In the genomic region with DNA sequence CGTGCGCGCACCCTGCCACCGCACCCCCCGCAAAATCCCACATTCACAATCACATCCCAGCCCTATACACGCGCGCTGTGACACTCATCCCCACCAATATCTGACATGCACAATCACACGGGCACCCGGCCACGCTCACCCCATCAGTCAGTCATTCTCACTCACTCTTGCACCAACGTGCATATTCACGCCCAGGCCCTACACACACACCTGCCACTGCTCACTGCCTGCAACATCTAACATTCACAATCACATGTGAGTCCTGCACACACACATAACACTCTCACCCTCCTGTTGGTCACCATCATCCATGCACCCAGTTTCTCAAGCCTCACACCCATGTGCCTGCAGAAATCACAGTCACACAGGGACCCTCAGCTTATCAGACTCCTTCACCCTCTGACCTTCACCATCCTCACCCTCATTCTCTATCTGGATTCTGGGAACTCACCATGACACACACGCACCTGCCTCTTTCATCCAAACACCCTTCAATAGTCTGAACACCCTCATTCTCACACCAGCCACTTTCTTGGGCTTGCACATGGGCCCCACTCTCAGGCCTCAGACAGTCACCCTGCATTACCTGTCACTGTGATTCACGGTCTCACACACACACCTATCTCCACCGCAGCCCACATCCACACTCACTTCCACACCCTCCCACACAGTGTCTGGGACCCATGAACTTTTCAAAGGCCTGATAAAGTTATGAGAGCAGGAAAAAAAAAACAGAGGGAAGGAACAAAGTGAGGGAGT, we compare ENCODE assay signal across 8 cellular contexts. TPM values are rescaled to one million over a fixed set of nuclear protein-coding genes. Genes with fewer than 3 reads are reported as not detected.
DNase-seq lines count a peak whose midpoint lies in the region; ATAC-seq, FAIRE-seq and TF ChIP-seq lines count a peak whose summit lies in the region.

No MANE protein-coding gene starts in this region.

- ATAC-seq in left cardiac atrium: no peak

- H3K9me3 ChIP-seq in left ventricle myocardium inferior (replicated peaks): no peaks in the 10 kb centered on the region
- H3K9me3 ChIP-seq in kidney (ENCODE audit: control insufficient read depth in 1 of 2, low read length in 2 of 2): no peaks in the 10 kb centered on the region
- no peaks in the 10 kb centered on the region for H3K9me3 ChIP-seq in thymus (ENCODE audit: control insufficient read depth)

- peaks cover 11% of the 10 kb centered on the region for H3K4me1 ChIP-seq in left ventricle myocardium inferior
- H3K4me1 ChIP-seq in kidney (ENCODE audit: control insufficient read depth in 1 of 2, insufficient read depth in 1 of 2, low read depth in 1 of 2, low read length in 2 of 2): peaks cover 0 to 7% of the 10 kb centered on the region in 2 donors
- H3K4me1 ChIP-seq in thymus (ENCODE audit: control insufficient read depth, insufficient read depth, low read length): no peaks in the 10 kb centered on the region

- peaks cover 5% of the 10 kb centered on the region for H3K36me3 Mint-ChIP-seq in activated T-helper 1 cell treated with anti-CD3 and anti-CD28 coated beads, Interleukin-12 subunit alpha, Interleukin-12 subunit beta, Interleukin-2, Interleukin-4 antibody, amounts not matched to agents 30 ng/mL and 10 ng/mL and 1 ng/mL, durations not matched to agents 14 hours and 24 hours and 36 hours (ENCODE audit: low read depth)

- H3K4me3 ChIP-seq in left ventricle myocardium inferior: peak overlapping the region; percentile 49
- peak overlapping the region; percentile 31 to 34 for H3K4me3 ChIP-seq in kidney (ENCODE audit: low read length in 2 of 2)
- H3K4me3 ChIP-seq in thymus (ENCODE audit: low read length): peak overlapping the region; percentile 34

- intact Hi-C loops in left ventricle myocardium inferior (cut with micrococcal nuclease): no loop called here
- intact Hi-C loops in left cardiac atrium (cut with DNase I): no loop called here
- intact Hi-C loops in activated T-helper 1 cell treated with anti-CD3 and anti-CD28 coated beads, Interleukin-12 subunit alpha, Interleukin-12 subunit beta, Interleukin-2, Interleukin-4 antibody, amounts not matched to agents 30 ng/mL and 10 ng/mL and 1 ng/mL, durations not matched to agents 14 hours and 24 hours and 36 hours (cut with micrococcal nuclease): loop anchor here (5.0 to 10.0 kb wide), 2 partner anchors 37 to 134 kb away; no protein-coding TSS in a partner anchor
- intact Hi-C loops in kidney (cut with DNase I): no loop called here

- no peak for FAIRE-seq in kidney (lab: Jason Lieb, UNC)
- no peak for FAIRE-seq in D721Med (lab: Jason Lieb, UNC)

- H3K27ac Mint-ChIP-seq in activated T-helper 1 cell treated with anti-CD3 and anti-CD28 coated beads, Interleukin-12 subunit alpha, Interleukin-12 subunit beta, Interleukin-2, Interleukin-4 antibody, amounts not matched to agents 30 ng/mL and 10 ng/mL and 1 ng/mL, durations not matched to agents 14 hours and 24 hours and 36 hours: peak overlapping the region; percentile 80

- DNase-seq in left ventricle myocardium inferior: no peak
- DNase-seq in left cardiac atrium: no peak
- DNase-seq in activated T-helper 1 cell treated with anti-CD3 and anti-CD28 coated beads, Interleukin-12 subunit alpha, Interleukin-12 subunit beta, Interleukin-2, Interleukin-4 antibody, amounts not matched to agents 30 ng/mL and 10 ng/mL and 1 ng/mL, durations not matched to agents 14 hours and 24 hours and 36 hours (ENCODE audit: low spot score): no peak
- no peak for DNase-seq in kidney
- DNase-seq in HuH-7 (ENCODE audit: low spot score): no peak
- DNase-seq in activated CD4-positive, CD25-positive, alpha-beta regulatory T cell (lab: John Stamatoyannopoulos, UW): no peak
- DNase-seq in D721Med (ENCODE audit: insufficient read length, low spot score): no peak

- H3K36me3 ChIP-seq in left ventricle myocardium inferior: no peaks in the 10 kb centered on the region
- H3K36me3 ChIP-seq in kidney (ENCODE audit: control insufficient read depth in 1 of 2, insufficient read depth in 2 of 2, low read length in 2 of 2): no peaks in the 10 kb centered on the region
- no peaks in the 10 kb centered on the region for H3K36me3 ChIP-seq in thymus (ENCODE audit: control insufficient read depth, insufficient read depth)

- peaks cover 14% of the 10 kb centered on the region for H3K27me3 ChIP-seq in left ventricle myocardium inferior (ENCODE audit: low read depth)
- peaks cover 29% of the 10 kb centered on the region for H3K27me3 ChIP-seq in thymus (ENCODE audit: control insufficient read depth, insufficient read depth)

- H3K9ac ChIP-seq in kidney (ENCODE audit: low read length in 2 of 2): no peak overlapping the region

- H3K4me3 Mint-ChIP-seq in activated T-helper 1 cell treated with anti-CD3 and anti-CD28 coated beads, Interleukin-12 subunit alpha, Interleukin-12 subunit beta, Interleukin-2, Interleukin-4 antibody, amounts not matched to agents 30 ng/mL and 10 ng/mL and 1 ng/mL, durations not matched to agents 14 hours and 24 hours and 36 hours: peak overlapping the region; percentile 80

- H3K9me3 Mint-ChIP-seq in activated T-helper 1 cell treated with anti-CD3 and anti-CD28 coated beads, Interleukin-12 subunit alpha, Interleukin-12 subunit beta, Interleukin-2, Interleukin-4 antibody, amounts not matched to agents 30 ng/mL and 10 ng/mL and 1 ng/mL, durations not matched to agents 14 hours and 24 hours and 36 hours: no peaks in the 10 kb centered on the region

- peaks cover 25% of the 10 kb centered on the region for H3K27me3 Mint-ChIP-seq in activated T-helper 1 cell treated with anti-CD3 and anti-CD28 coated beads, Interleukin-12 subunit alpha, Interleukin-12 subunit beta, Interleukin-2, Interleukin-4 antibody, amounts not matched to agents 30 ng/mL and 10 ng/mL and 1 ng/mL, durations not matched to agents 14 hours and 24 hours and 36 hours (ENCODE audit: insufficient read depth)

- WGBS in thymus: 44% methylated on average over 16 of the region's 16 CpGs

- no peak overlapping the region for H3K27ac ChIP-seq in left ventricle myocardium inferior (replicated peaks)
- peak overlapping the region in 1 of 2 donors; percentile 14 for H3K27ac ChIP-seq in kidney (ENCODE audit: low read depth in 2 of 2, low read length in 2 of 2)
- no peak overlapping the region for H3K27ac ChIP-seq in thymus (ENCODE audit: low read depth)

- TF ChIP-seq CTCF in left ventricle myocardium inferior (IDR thresholded peaks at IDR 0.05; ENCODE audit: borderline replicate concordance): no peak
- no peak for TF ChIP-seq CTCF in kidney (IDR thresholded peaks at IDR 0.05; ENCODE audit: borderline replicate concordance, extremely low read depth, insufficient read depth)
- TF ChIP-seq CTCF in D721Med (IDR thresholded peaks at IDR 0.05; ENCODE audit: insufficient read depth, missing control alignments): no peak

- peaks cover 9% of the 10 kb centered on the region for H3K4me1 Mint-ChIP-seq in activated T-helper 1 cell treated with anti-CD3 and anti-CD28 coated beads, Interleukin-12 subunit alpha, Interleukin-12 subunit beta, Interleukin-2, Interleukin-4 antibody, amounts not matched to agents 30 ng/mL and 10 ng/mL and 1 ng/mL, durations not matched to agents 14 hours and 24 hours and 36 hours (ENCODE audit: low read depth)

RNA-seq across cellular contexts. Expression of a gene that starts 0.7 kb away (rescaled TPM):
- total RNA-seq in left ventricle myocardium inferior (25.2 TPM), left cardiac atrium (10 to 100 TPM; 27.6 to 28.0 TPM), kidney (40.2 TPM)
- 19.6 and 20.6 TPM in 2 replicates for total RNA-seq in activated T-helper 1 cell treated with anti-CD3 and anti-CD28 coated beads, Interleukin-12 subunit alpha, Interleukin-12 subunit beta, Interleukin-2, Interleukin-4 antibody, amounts not matched to agents 30 ng/mL and 10 ng/mL and 1 ng/mL, durations not matched to agents 14 hours and 24 hours and 36 hours
- polyA plus RNA-seq in kidney (ENCODE audit: insufficient read depth, low read depth, low replicate concordance) (7.1 TPM), thymus (4.7 TPM)

RNA-seq across cellular contexts. Expression of a gene that starts 33.4 kb away (rescaled TPM):
- total RNA-seq in left ventricle myocardium inferior (0.25 TPM), left cardiac atrium (under 1 TPM; 0.09 to 0.13 TPM), kidney (0.09 TPM)
- 0.54 and 1.0 TPM in 2 replicates for total RNA-seq in activated T-helper 1 cell treated with anti-CD3 and anti-CD28 coated beads, Interleukin-12 subunit alpha, Interleukin-12 subunit beta, Interleukin-2, Interleukin-4 antibody, amounts not matched to agents 30 ng/mL and 10 ng/mL and 1 ng/mL, durations not matched to agents 14 hours and 24 hours and 36 hours
- polyA plus RNA-seq in kidney (ENCODE audit: insufficient read depth, low read depth, low replicate concordance) (not detected), thymus (0.21 TPM)
